In the genomic region with DNA sequence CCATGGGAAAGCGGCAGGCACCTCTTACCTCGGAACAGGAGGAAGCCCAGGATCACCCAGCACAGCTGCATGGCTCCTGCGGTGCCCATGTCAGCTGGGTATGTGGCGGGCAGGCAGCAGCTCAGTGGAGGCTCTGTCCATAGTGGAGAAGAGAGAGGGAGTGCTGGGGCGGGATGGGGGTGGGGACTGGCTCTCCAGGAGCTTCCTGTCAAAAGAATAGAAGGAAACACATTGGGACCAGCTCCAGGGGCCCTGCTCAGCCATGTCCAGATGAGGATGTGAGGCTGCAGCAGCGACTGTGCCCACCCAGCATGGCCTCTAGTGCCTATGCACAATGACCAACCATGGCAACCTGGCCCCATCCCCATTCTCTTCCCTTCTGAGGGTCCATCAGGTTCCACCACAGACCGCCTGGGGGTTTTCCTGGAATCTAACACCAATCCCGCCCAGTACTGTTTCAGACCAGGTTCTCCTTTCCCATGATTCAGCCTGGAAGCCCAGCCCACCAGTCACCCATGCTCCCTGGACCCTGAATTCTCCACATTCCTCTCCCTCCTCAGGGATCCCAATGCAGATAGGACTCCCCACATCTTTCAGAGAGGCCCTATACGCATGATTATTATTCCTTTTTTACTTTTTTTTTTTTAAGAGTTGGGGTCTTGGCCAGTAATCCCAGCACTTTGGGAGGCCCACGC, we compare ENCODE assay signal across 11 cellular contexts. TPM values are rescaled to one million over a fixed set of nuclear protein-coding genes. Genes with fewer than 3 reads are reported as not detected.
DNase-seq lines count a peak whose midpoint lies in the region; ATAC-seq, FAIRE-seq and TF ChIP-seq lines count a peak whose summit lies in the region.
"Had no signal": no experiment of that assay in that cellular context is flagged by ENCODE, and none has a peak within 500 bp of the region (broad histone marks: within the 10 kb centered on the region; RNA-seq: fewer than 3 reads in every experiment).

A gene with protein sequence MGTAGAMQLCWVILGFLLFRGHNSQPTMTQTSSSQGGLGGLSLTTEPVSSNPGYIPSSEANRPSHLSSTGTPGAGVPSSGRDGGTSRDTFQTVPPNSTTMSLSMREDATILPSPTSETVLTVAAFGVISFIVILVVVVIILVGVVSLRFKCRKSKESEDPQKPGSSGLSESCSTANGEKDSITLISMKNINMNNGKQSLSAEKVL (minus strand): TSS at position 162 of the 695 bp plus-strand sequence. CDS start 73 bp downstream, at position 89.

- WGBS in IMR-90 (ENCODE audit: extremely low coverage in 2 of 2, insufficient read length in 1 of 2), 2 experiments, result 77% methylated on average over 6 of the region's 10 CpGs; no CpG with 5 or more reads in 1 of the 2 experiments
- 42% methylated on average over 9 of the region's 10 CpGs for WGBS in HepG2 (ENCODE audit: low lambda C conversion rate)

- no peak within 1 kb of the TSS for H3K56ac ChIP-seq in IMR-90 (ENCODE audit: extremely low read depth, insufficient read depth, low read length)

- in situ Hi-C loops in IMR-90 (cut with MboI; ENCODE audit: low sequenced_read_pairs) (no loop called here), HepG2 (cut with HindIII; ENCODE audit: extremely low pct_ligation_motif_present, low pct_unique_long_range_greater_than_20kb) (no loop called here)

- TF ChIP-seq CTCF in IMR-90 (conservative IDR thresholded peaks at IDR 0.05; ENCODE audit: low read depth, low read length) (no peak), chondrocyte (IDR thresholded peaks at IDR 0.05) (no peak), HepG2 (CRISPR knock-in tag; IDR thresholded peaks at IDR 0.05) (no peak)

- H3K14ac ChIP-seq in IMR-90 (replicated peaks; ENCODE audit: low read depth, low read length), result peak within 1 kb of the TSS; percentile 81

- peak within 1 kb of the TSS; percentile 78 for H2BK5ac ChIP-seq in IMR-90 (ENCODE audit: low read depth, low read length, poor library complexity, severe bottlenecking)

- no peaks in the 10 kb centered on the region for H3K9me3 Mint-ChIP-seq in chondrocyte (ENCODE audit: low read depth)
- no peaks in the 10 kb centered on the region for H3K9me3 Mint-ChIP-seq in CD8-positive, alpha-beta memory T cell
- H3K9me3 Mint-ChIP-seq: dendritic cell treated with granulocyte-macrophage colony-stimulating factor and Interleukin-4, amounts not matched to agents 40 ng/mL and 50 ng/mL, for 4 days had no signal

- peak within 1 kb of the TSS; percentile 84 for H2BK120ac ChIP-seq in IMR-90 (ENCODE audit: low read depth, low read length)

- H3K9me3 ChIP-seq in IMR-90 (ENCODE audit: control insufficient read depth, insufficient read depth, low read length) (no peaks in the 10 kb centered on the region), HepG2 (ENCODE audit: low read length) (no peaks in the 10 kb centered on the region), subcutaneous abdominal adipose tissue (ENCODE audit: control insufficient read depth in 5 of 5, low read length in 5 of 5) (no peaks in the 10 kb centered on the region)
- H3K9me3 ChIP-seq in CD8-positive, alpha-beta memory T cell (ENCODE audit: low read length), result no peaks in the 10 kb centered on the region

- ATAC-seq in IMR-90 (ENCODE audit: low read depth) (no peak), HepG2 (peak; percentile 79), GM19395 (IDR thresholded peaks at IDR 0.05; ENCODE audit: unreplicated experiment) (no peak)

- no peaks in the 10 kb centered on the region for H3K79me2 ChIP-seq in HepG2 (ENCODE audit: insufficient read depth, low read length)

- H4K20me1 ChIP-seq in IMR-90 (ENCODE audit: insufficient read depth, low read length), result no peaks in the 10 kb centered on the region
- no peaks in the 10 kb centered on the region for H4K20me1 ChIP-seq in HepG2 (ENCODE audit: insufficient read depth, low read length)

- H2AK5ac ChIP-seq in IMR-90 (ENCODE audit: low read depth, low read length), result peak within 1 kb of the TSS; percentile 82

- H3K4me3 ChIP-seq in IMR-90 (ENCODE audit: insufficient read depth, low read depth, low read length), result no peak within 1 kb of the TSS
- H3K4me3 ChIP-seq in HepG2 (replicated peaks in 1 of 3; ENCODE audit: insufficient read depth in 1 of 3, low read depth in 2 of 3, low read length in 3 of 3), result no peak within 1 kb of the TSS
- H3K4me3 ChIP-seq in subcutaneous abdominal adipose tissue (ENCODE audit: low read depth in 1 of 5, low read length in 5 of 5), result peak within 1 kb of the TSS; percentile 22 to 71 (median 64)
- no peak within 1 kb of the TSS for H3K4me3 ChIP-seq in CD8-positive, alpha-beta memory T cell (ENCODE audit: low read length)

- H2AFZ ChIP-seq in IMR-90 (replicated peaks; ENCODE audit: low read length, poor library complexity) (peak within 1 kb of the TSS; percentile 76), HepG2 (ENCODE audit: low read length) (no peak within 1 kb of the TSS)

- POLR2A ChIA-PET in IMR-90 (lab: Charles Lee; ENCODE audit: unreplicated experiment) (no interaction called here), HepG2 (lab: Yijun Ruan, JAX) (no interaction called here)
- POLR2A ChIA-PET in CD8-positive, alpha-beta memory T cell (lab: Charles Lee), result interaction anchor here (0.6 to 1.5 kb wide), 2 partner anchors 20 to 121 kb away, joined by 3 to 4 read pairs; a partner anchor contains a TSS

- peak within 1 kb of the TSS; percentile 79 for H4K91ac ChIP-seq in IMR-90 (ENCODE audit: insufficient read depth, low read depth, low read length)

- peak within 1 kb of the TSS; percentile 42 to 72 for H4K8ac ChIP-seq in IMR-90 (ENCODE audit: low read depth in 2 of 2, low read length in 2 of 2)

- TF ChIP-seq RAD21 in IMR-90 (IDR thresholded peaks at IDR 0.05; ENCODE audit: low read length), result no peak
- TF ChIP-seq RAD21 in HepG2 (CRISPR knock-in tag; IDR thresholded peaks at IDR 0.05), result no peak

- H3K36me3 ChIP-seq in IMR-90 (ENCODE audit: control insufficient read depth, insufficient read depth, low read length) (no peaks in the 10 kb centered on the region), HepG2 (replicated peaks in 1 of 2; ENCODE audit: control insufficient read depth in 1 of 2, insufficient read depth in 2 of 2, low read length in 2 of 2) (no peaks in the 10 kb centered on the region), subcutaneous abdominal adipose tissue (ENCODE audit: control insufficient read depth in 5 of 5, insufficient read depth in 5 of 5, low read length in 5 of 5) (peaks cover 0 to 3% (median 0%) of the 10 kb centered on the region in 5 donors)
- no peaks in the 10 kb centered on the region for H3K36me3 ChIP-seq in CD8-positive, alpha-beta memory T cell (ENCODE audit: insufficient read depth, low read length)

- no peaks in the 10 kb centered on the region; a peak in 1 of 4 replicates for H3K79me1 ChIP-seq in IMR-90 (ENCODE audit: low read depth in 1 of 2, low read length in 2 of 2)

- H3K4me2 ChIP-seq in IMR-90 (ENCODE audit: low read depth, low read length) (peak within 1 kb of the TSS; percentile 56; the same call in 1 of the 2 replicates), HepG2 (ENCODE audit: low read depth, low read length) (peak within 1 kb of the TSS; percentile 43; the same call in 1 of the 2 replicates)

- H3K4me3 Mint-ChIP-seq in chondrocyte (ENCODE audit: unreplicated experiment), result no peak within 1 kb of the TSS
- no peak within 1 kb of the TSS for H3K4me3 Mint-ChIP-seq in CD8-positive, alpha-beta memory T cell
- H3K4me3 Mint-ChIP-seq: dendritic cell treated with granulocyte-macrophage colony-stimulating factor and Interleukin-4, amounts not matched to agents 40 ng/mL and 50 ng/mL, for 4 days had no signal

- no peaks in the 10 kb centered on the region for H3K27me3 Mint-ChIP-seq in chondrocyte (ENCODE audit: low read depth)
- H3K27me3 Mint-ChIP-seq in CD8-positive, alpha-beta memory T cell, result no peaks in the 10 kb centered on the region
- H3K27me3 Mint-ChIP-seq: dendritic cell treated with granulocyte-macrophage colony-stimulating factor and Interleukin-4, amounts not matched to agents 40 ng/mL and 50 ng/mL, for 4 days had no signal

- no peaks in the 10 kb centered on the region for H3K36me3 Mint-ChIP-seq in chondrocyte (ENCODE audit: low read depth)
- H3K36me3 Mint-ChIP-seq in CD8-positive, alpha-beta memory T cell, result no peaks in the 10 kb centered on the region

- H3K4ac ChIP-seq in IMR-90 (ENCODE audit: low read depth, low read length), result peak within 1 kb of the TSS; percentile 85

- H3K27me3 ChIP-seq in IMR-90 (ENCODE audit: control insufficient read depth, insufficient read depth, low read length) (no peaks in the 10 kb centered on the region), HepG2 (ENCODE audit: control insufficient read depth in 1 of 2, insufficient read depth in 2 of 2, low read length in 2 of 2) (peaks cover 4 to 18% of the 10 kb centered on the region in 2 experiments), subcutaneous abdominal adipose tissue (ENCODE audit: control insufficient read depth in 5 of 5, insufficient read depth in 4 of 5, low read length in 5 of 5) (no peaks in the 10 kb centered on the region)
- no peaks in the 10 kb centered on the region for H3K27me3 ChIP-seq in CD8-positive, alpha-beta memory T cell (ENCODE audit: insufficient read depth, low read length, poor library complexity, severe bottlenecking)

- TF ChIP-seq POLR2A in IMR-90 (IDR thresholded peaks at IDR 0.05; ENCODE audit: low read depth, low read length), result no peak
- TF ChIP-seq POLR2A in HepG2 (IDR thresholded peaks at IDR 0.05; ENCODE audit: insufficient read depth in 1 of 2, low read depth in 2 of 2, low read length in 2 of 2), result no peak

- H3K27ac Mint-ChIP-seq in chondrocyte (ENCODE audit: unreplicated experiment), result peak within 1 kb of the TSS; percentile 36
- H3K27ac Mint-ChIP-seq in CD8-positive, alpha-beta memory T cell, result peak within 1 kb of the TSS in 2 of 8 donors; percentile 32 to 52
- H3K27ac Mint-ChIP-seq: dendritic cell treated with granulocyte-macrophage colony-stimulating factor and Interleukin-4, amounts not matched to agents 40 ng/mL and 50 ng/mL, for 4 days had no signal

- H2AK9ac ChIP-seq in IMR-90 (replicated peaks; ENCODE audit: low read depth, low read length, poor library complexity), result peak within 1 kb of the TSS; percentile 81

- BruUV-seq in IMR-90 (replicated peaks; lab: Mats Ljungman, UMichigan) (no TSS peak), HepG2 (replicated peaks; lab: Mats Ljungman, UMichigan) (no TSS peak)

- FAIRE-seq in HepG2 (lab: Jason Lieb, UNC), result no peak

- H3K9ac ChIP-seq in IMR-90 (ENCODE audit: low read depth, low read length) (no peak within 1 kb of the TSS), HepG2 (ENCODE audit: insufficient read depth, low read depth, low read length) (no peak within 1 kb of the TSS), subcutaneous abdominal adipose tissue (ENCODE audit: low read length in 5 of 5) (peak within 1 kb of the TSS in 3 of 5 donors; percentile 47 to 68 (median 62))

- peak within 1 kb of the TSS; percentile 82; the same call in 1 of the 2 replicates for H3K18ac ChIP-seq in IMR-90 (ENCODE audit: low read depth, low read length)

- dilution Hi-C loops in IMR-90 (cut with HindIII; ENCODE audit: low sequenced_read_pairs, unreplicated experiment), result no loop called here

- TF ChIP-seq EP300 in HepG2 (IDR thresholded peaks at IDR 0.05; ENCODE audit: low read depth in 2 of 2, low read length in 2 of 2) (no peak), HepG2 (CRISPR knock-in tag; IDR thresholded peaks at IDR 0.05; ENCODE audit: borderline replicate concordance) (no peak)

- H3K4me1 ChIP-seq in IMR-90 (ENCODE audit: control insufficient read depth, insufficient read depth, low read length) (peaks cover 23% of the 10 kb centered on the region), HepG2 (ENCODE audit: insufficient read depth, low read length) (peaks cover 41% of the 10 kb centered on the region), subcutaneous abdominal adipose tissue (ENCODE audit: control insufficient read depth in 5 of 5, insufficient read depth in 5 of 5, low read length in 5 of 5) (peaks cover 0 to 37% (median 5%) of the 10 kb centered on the region in 5 donors)
- peaks cover 43% of the 10 kb centered on the region for H3K4me1 ChIP-seq in CD8-positive, alpha-beta memory T cell (ENCODE audit: insufficient read depth, low read length)

- peak within 1 kb of the TSS; percentile 79; the same call in 2 of the 3 replicates for H2BK15ac ChIP-seq in IMR-90 (ENCODE audit: low read depth, low read length)

- no peak for DNase-seq in IMR-90
- no peak for DNase-seq in chondrocyte (ENCODE audit: low spot score)
- DNase-seq in HepG2 (ENCODE audit: low spot score), result peak; percentile 39
- no peak for DNase-seq in CD8-positive, alpha-beta memory T cell
- DNase-seq in C1 segment of cervical spinal cord (lab: John Stamatoyannopoulos, UW), result no peak
- no peak for DNase-seq in dedifferentiated amniotic fluid mesenchymal stem cell (ENCODE audit: extremely low spot score)
- DNase-seq: retina, SIG-M5 had no signal

- peak within 1 kb of the TSS; percentile 87 for H2BK20ac ChIP-seq in IMR-90 (ENCODE audit: low read depth, low read length)

- H3K27ac ChIP-seq in IMR-90 (ENCODE audit: insufficient read depth, low read length), result peak within 1 kb of the TSS; percentile 6; the same call in 1 of the 2 replicates
- no peak within 1 kb of the TSS for H3K27ac ChIP-seq in HepG2 (ENCODE audit: extremely low read length, insufficient read depth, low read length)
- peak within 1 kb of the TSS; percentile 75 for H3K27ac ChIP-seq in subcutaneous abdominal adipose tissue (ENCODE audit: low read depth, low read length)
- H3K27ac ChIP-seq in CD8-positive, alpha-beta memory T cell (ENCODE audit: low read depth, low read length), result no peak within 1 kb of the TSS

- peaks cover 48% of the 10 kb centered on the region for H3K4me1 Mint-ChIP-seq in chondrocyte (ENCODE audit: low read depth)
- H3K4me1 Mint-ChIP-seq in CD8-positive, alpha-beta memory T cell, result peaks cover 17 to 31% (median 24%) of the 10 kb centered on the region in 3 donors

- peak within 1 kb of the TSS; percentile 53; the same call in 1 of the 2 replicates for H4K5ac ChIP-seq in IMR-90 (ENCODE audit: low read depth, low read length)

- CTCF ChIA-PET in IMR-90 (lab: Yijun Ruan, JAX) (no interaction called here), HepG2 (lab: Yijun Ruan, JAX; ENCODE audit: low intra/inter-chr PET ratio, low total read pairs) (no interaction called here)
- CTCF ChIA-PET in CD8-positive, alpha-beta memory T cell (lab: Charles Lee), result interaction anchor here (0.7 kb wide), 1 partner anchor 9 kb away, joined by 3 read pairs; a partner anchor contains a TSS

- peaks cover 18% of the 10 kb centered on the region for H3K9me1 ChIP-seq in IMR-90 (ENCODE audit: insufficient read depth, low read length)

- intact Hi-C loops in IMR-90 (cut with micrococcal nuclease) (no loop called here), HepG2 (cut with micrococcal nuclease; ENCODE audit: unreplicated experiment) (no loop called here)

- H3K23ac ChIP-seq in IMR-90 (ENCODE audit: low read depth, low read length), result peak within 1 kb of the TSS; percentile 77; the same call in 1 of the 2 replicates

RNA-seq across cellular contexts. Expression of the gene that starts here (rescaled TPM):
- total RNA-seq in IMR-90 (2012; rRNA removed) (3.1 and 3.9 TPM in 2 replicates), chondrocyte (0.62 TPM in 1 of 3 replicates, not detected in the others), HepG2 (2016; rRNA removed; fragmentation: Illumina TruSeq; extraction: Trizol) (not detected in 2 replicates)
- polyA plus RNA-seq in IMR-90 (2012; rRNA removed) (3.6 and 3.8 TPM in 2 replicates), HepG2 (2011; rRNA removed) (0.13 and 0.18 TPM in 2 replicates)
- polyA plus RNA-seq in IMR-90 (2012; cell fraction: cytosol; rRNA removed), result 4.6 and 4.8 TPM in 2 replicates
- polyA plus RNA-seq in IMR-90 (2012; cell fraction: nucleus; rRNA removed; ENCODE audit: low replicate concordance), result 1.7 and 1.9 TPM in 2 replicates
- total RNA-seq in HepG2 (2016; cell fraction: cytosol; rRNA removed; fragmentation: Illumina TruSeq; extraction: Trizol; ENCODE audit: low read depth), result not detected in 2 replicates
- 0.18 TPM in 1 of 2 replicates, not detected in the other for total RNA-seq in HepG2 (2016; cell fraction: insoluble cytoplasmic fraction; rRNA removed; fragmentation: Illumina TruSeq; extraction: Trizol)
- total RNA-seq in HepG2 (2016; cell fraction: membrane; rRNA removed; fragmentation: Illumina TruSeq; extraction: Trizol), result 0.34 and 0.48 TPM in 2 replicates
- total RNA-seq in HepG2 (2016; cell fraction: nucleus; rRNA removed; fragmentation: Illumina TruSeq; extraction: Trizol), result not detected in 2 replicates
- polyA plus RNA-seq in HepG2 (2011; cell fraction: cytosol; rRNA removed), result 0.07 TPM in 1 of 2 replicates, not detected in the other
- polyA plus RNA-seq in HepG2 (2011; cell fraction: nucleus; rRNA removed), result 0.14 and 0.27 TPM in 2 replicates
- not detected in 2 replicates for polyA plus RNA-seq in HepG2 (2012)
- 0.46 and 0.48 TPM in 2 replicates for polyA plus RNA-seq in HepG2 (2016; cell fraction: cytosol; fragmentation: Illumina TruSeq; extraction: Trizol; ENCODE audit: low read depth)
- polyA plus RNA-seq in HepG2 (2016; cell fraction: insoluble cytoplasmic fraction; fragmentation: Illumina TruSeq; extraction: Trizol; ENCODE audit: low read depth), result not detected in 2 replicates
- polyA plus RNA-seq in HepG2 (2016; cell fraction: membrane; fragmentation: Illumina TruSeq; extraction: Trizol; ENCODE audit: low read depth), result not detected in 2 replicates
- polyA plus RNA-seq in HepG2 (2016; cell fraction: nucleus; fragmentation: Illumina TruSeq; extraction: Trizol; ENCODE audit: insufficient read depth, low read depth), result not detected in 2 replicates
- 0.86 TPM in 1 of 2 replicates, not detected in the other for polyA minus RNA-seq in HepG2 (2011; rRNA and poly(A)+ RNA removed; ENCODE audit: low replicate concordance)
- polyA minus RNA-seq in HepG2 (2011; cell fraction: cytosol; rRNA and poly(A)+ RNA removed), result not detected in 2 replicates
- polyA minus RNA-seq in HepG2 (2011; cell fraction: nucleus; rRNA and poly(A)+ RNA removed), result not detected in 2 replicates
- under 1 TPM; 0.82 to 0.83 TPM for total RNA-seq in CD8-positive, alpha-beta memory T cell
- polyA plus RNA-seq in CD8-positive, alpha-beta memory T cell, result not detected

Comparison
In these comparisons a context has a peak if more than half of its experiments do, and no peak if none do; other contexts are left out.
1. Peak in DNase-seq, ATAC-seq and H3K4me2 ChIP-seq in HepG2; RNA of the gene not detected or under 1 TPM.
2. H3K27ac ChIP-seq: peak in IMR-90 (single experiment) and subcutaneous abdominal adipose tissue (single experiment); none in HepG2 (single experiment) and CD8-positive, alpha-beta memory T cell (single experiment).
3. H3K4me3 ChIP-seq: peak in subcutaneous abdominal adipose tissue (5 of 5); none in IMR-90 (single experiment), HepG2 (0 of 3) and CD8-positive, alpha-beta memory T cell (single experiment).
4. H3K9ac ChIP-seq: peak in subcutaneous abdominal adipose tissue (3 of 5); none in IMR-90 (single experiment) and HepG2 (single experiment).